Comparison of ENCODE assay signal across 8 cellular contexts in the genomic region with DNA sequence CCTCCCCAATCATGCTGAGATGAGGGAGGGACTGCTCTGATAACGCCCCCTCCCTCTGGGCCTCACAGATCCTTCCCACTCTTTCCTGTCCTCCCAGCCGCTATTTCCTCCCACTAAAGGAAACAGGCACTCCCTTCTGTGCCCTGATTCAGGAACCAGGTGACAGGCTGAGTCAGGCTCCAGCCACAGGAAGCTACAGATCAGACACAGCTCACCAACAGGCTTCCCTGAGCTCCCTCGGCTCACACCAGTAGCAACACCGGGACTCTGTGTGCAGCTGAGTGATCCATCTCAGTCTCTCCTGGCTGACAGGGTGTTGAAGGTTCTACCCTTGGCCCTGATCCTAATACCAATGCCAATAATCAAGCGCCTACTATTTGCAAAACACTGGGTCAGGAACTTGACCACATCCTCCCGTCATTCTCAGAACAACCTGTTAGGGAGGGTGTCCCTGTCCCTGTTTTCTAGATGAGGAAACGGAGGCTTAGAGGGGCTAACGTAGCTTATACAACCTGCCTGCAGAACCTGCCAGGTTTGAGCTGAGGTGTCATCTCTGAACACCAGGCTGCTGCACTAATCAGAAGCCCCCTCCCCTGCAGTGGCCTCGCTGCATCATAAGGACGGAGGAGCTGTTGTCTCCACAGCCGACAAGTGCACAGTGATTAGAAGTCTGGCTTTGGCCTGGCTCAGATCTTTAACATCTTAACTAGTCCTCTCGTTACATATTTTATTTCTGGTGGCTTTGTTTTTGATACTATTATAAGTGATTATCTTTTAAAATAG.
DNase-seq lines count a peak whose midpoint lies in the region; ATAC-seq and TF ChIP-seq lines count a peak whose summit lies in the region.
"Not testable (repeated sequence)": the region's sequence is repeated elsewhere in the genome, so short reads cannot be mapped to it uniquely, and the experiment has no call there.

No MANE protein-coding gene starts in this region.

- TF ChIP-seq CTCF in DND-41 (IDR thresholded peaks at IDR 0.05; ENCODE audit: borderline replicate concordance, extremely low read depth, low read length, poor library complexity, severe bottlenecking); IMR-90 (conservative IDR thresholded peaks at IDR 0.05; ENCODE audit: low read depth, low read length); left ventricle myocardium inferior (IDR thresholded peaks at IDR 0.05; ENCODE audit: borderline replicate concordance); suprapubic skin (IDR thresholded peaks at IDR 0.05): not testable (repeated sequence)

- H4K8ac ChIP-seq in IMR-90 (ENCODE audit: low read depth in 2 of 2, low read length in 2 of 2) = not testable (repeated sequence)

- not testable (repeated sequence) for H3K27me3 ChIP-seq in DND-41 (ENCODE audit: insufficient read depth, low read length, poor library complexity); IMR-90 (ENCODE audit: control insufficient read depth, insufficient read depth, low read length); left ventricle myocardium inferior (ENCODE audit: low read depth); suprapubic skin

- H3K4me2 ChIP-seq in DND-41 (ENCODE audit: insufficient read depth, low read length); IMR-90 (ENCODE audit: low read depth, low read length): not testable (repeated sequence)

- H3K27ac Mint-ChIP-seq in T-helper 1 cell treated with Interleukin-12 subunit alpha and Interleukin-12 subunit beta and Interleukin-4 antibody, amounts not matched to agents 30 μg/mL and 1 μg/mL, for 36 hours = peak overlapping the region; percentile 80
- H3K27ac Mint-ChIP-seq in natural killer cell treated with Interleukin-12 subunit alpha and Interleukin-12 subunit beta and Interleukin-15 and Interleukin-18, amount 100 ng/mL, for 72 hours = peak overlapping the region; percentile 47 to 85

- H3K4me3 Mint-ChIP-seq in T-helper 1 cell treated with Interleukin-12 subunit alpha and Interleukin-12 subunit beta and Interleukin-4 antibody, amounts not matched to agents 30 μg/mL and 1 μg/mL, for 36 hours = peak overlapping the region; percentile 51
- H3K4me3 Mint-ChIP-seq in natural killer cell treated with Interleukin-12 subunit alpha and Interleukin-12 subunit beta and Interleukin-15 and Interleukin-18, amount 100 ng/mL, for 72 hours = peak overlapping the region; percentile 17

- H3K4me3 ChIP-seq in DND-41 (ENCODE audit: low read depth in 1 of 2, low read length in 2 of 2); IMR-90 (ENCODE audit: insufficient read depth, low read depth, low read length); left ventricle myocardium inferior; suprapubic skin: not testable (repeated sequence)

- CTCF ChIA-PET in IMR-90 (lab: Yijun Ruan, JAX) = not testable (repeated sequence)

- H3K9me3 ChIP-seq in DND-41 (ENCODE audit: insufficient read depth, low read length, severe bottlenecking); IMR-90 (ENCODE audit: control insufficient read depth, insufficient read depth, low read length); left ventricle myocardium inferior (replicated peaks); suprapubic skin: not testable (repeated sequence)

- DNase-seq in DND-41; left ventricle myocardium inferior; natural killer cell treated with Interleukin-12 subunit alpha and Interleukin-12 subunit beta and Interleukin-15 and Interleukin-18, amount 100 ng/mL, for 72 hours (ENCODE audit: low spot score): not testable (repeated sequence)
- peak; percentile 76 for DNase-seq in IMR-90
- DNase-seq in activated effector memory CD4-positive, alpha-beta T cell treated with Interleukin-2 at 50 U/mL for 16 hours = peak; percentile 16
- peak; percentile 92 for DNase-seq in dermis blood vessel endothelial cell
- DNase-seq in suprapubic skin (ENCODE audit: low spot score in 2 of 2) = peak; percentile 59 to 67

- in situ Hi-C loops in IMR-90 (cut with MboI; ENCODE audit: low sequenced_read_pairs) = not testable (repeated sequence)

- H2BK15ac ChIP-seq in IMR-90 (ENCODE audit: low read depth, low read length) = not testable (repeated sequence)

- TF ChIP-seq POLR2A in IMR-90 (IDR thresholded peaks at IDR 0.05; ENCODE audit: low read depth, low read length); suprapubic skin (IDR thresholded peaks at IDR 0.05): not testable (repeated sequence)

- TF ChIP-seq EP300 in suprapubic skin (IDR thresholded peaks at IDR 0.05) = not testable (repeated sequence)

- H3K79me2 ChIP-seq in DND-41 (ENCODE audit: insufficient read depth, low read length) = not testable (repeated sequence)

- POLR2A ChIA-PET in IMR-90 (lab: Charles Lee; ENCODE audit: unreplicated experiment) = not testable (repeated sequence)

- H2BK5ac ChIP-seq in IMR-90 (ENCODE audit: low read depth, low read length, poor library complexity, severe bottlenecking) = peak overlapping the region; percentile 19

- H3K36me3 ChIP-seq in DND-41 (ENCODE audit: insufficient read depth, low read length) (peaks cover 12% of the 10 kb centered on the region; the same call in 1 of the 2 replicates), left ventricle myocardium inferior (peaks cover 35% of the 10 kb centered on the region), suprapubic skin (peaks cover 27% of the 10 kb centered on the region)
- H3K36me3 ChIP-seq in IMR-90 (ENCODE audit: control insufficient read depth, insufficient read depth, low read length) = not testable (repeated sequence)

- not testable (repeated sequence) for H3K4ac ChIP-seq in IMR-90 (ENCODE audit: low read depth, low read length)

- ATAC-seq in DND-41 (ENCODE audit: insufficient read depth, low read depth) (peak; percentile 59; the same call in 2 of the 3 replicates), IMR-90 (ENCODE audit: low read depth) (peak; percentile 80)
- peak; percentile 84 to 86 for ATAC-seq in natural killer cell treated with Interleukin-12 subunit alpha and Interleukin-12 subunit beta and Interleukin-15 and Interleukin-18, amount 100 ng/mL, for 72 hours

- intact Hi-C loops in IMR-90 (cut with micrococcal nuclease); left ventricle myocardium inferior (cut with micrococcal nuclease): not testable (repeated sequence)

- not testable (repeated sequence) for H3K4me1 ChIP-seq in DND-41 (ENCODE audit: insufficient read depth, low read length); IMR-90 (ENCODE audit: control insufficient read depth, insufficient read depth, low read length)
- peaks cover 17% of the 10 kb centered on the region for H3K4me1 ChIP-seq in left ventricle myocardium inferior
- peaks cover 26% of the 10 kb centered on the region for H3K4me1 ChIP-seq in suprapubic skin

- H3K23ac ChIP-seq in IMR-90 (ENCODE audit: low read depth, low read length) = not testable (repeated sequence)

- not testable (repeated sequence) for H4K20me1 ChIP-seq in DND-41 (ENCODE audit: insufficient read depth, low read length); IMR-90 (ENCODE audit: insufficient read depth, low read length)

- not testable (repeated sequence) for H2BK20ac ChIP-seq in IMR-90 (ENCODE audit: low read depth, low read length)

- not testable (repeated sequence) for H3K9me1 ChIP-seq in IMR-90 (ENCODE audit: insufficient read depth, low read length)

- TF ChIP-seq RAD21 in IMR-90 (IDR thresholded peaks at IDR 0.05; ENCODE audit: low read length) = not testable (repeated sequence)

- 0 out of 2 replicates have a peak overlapping the region, but pooled peaks have one; percentile 23 for H2BK120ac ChIP-seq in IMR-90 (ENCODE audit: low read depth, low read length)

- H3K9ac ChIP-seq in DND-41 (ENCODE audit: low read depth, low read length); IMR-90 (ENCODE audit: low read depth, low read length): not testable (repeated sequence)

- not testable (repeated sequence) for H4K91ac ChIP-seq in IMR-90 (ENCODE audit: insufficient read depth, low read depth, low read length)

- not testable (repeated sequence) for H3K18ac ChIP-seq in IMR-90 (ENCODE audit: low read depth, low read length)

- not testable (repeated sequence) for H4K5ac ChIP-seq in IMR-90 (ENCODE audit: low read depth, low read length)

- not testable (repeated sequence) for H3K27me3 Mint-ChIP-seq in T-helper 1 cell treated with Interleukin-12 subunit alpha and Interleukin-12 subunit beta and Interleukin-4 antibody, amounts not matched to agents 30 μg/mL and 1 μg/mL, for 36 hours (ENCODE audit: low read depth); natural killer cell treated with Interleukin-12 subunit alpha and Interleukin-12 subunit beta and Interleukin-15 and Interleukin-18, amount 100 ng/mL, for 72 hours

- not testable (repeated sequence) for BruUV-seq in IMR-90 (replicated peaks; lab: Mats Ljungman, UMichigan)

- H3K79me1 ChIP-seq in IMR-90 (ENCODE audit: low read depth in 1 of 2, low read length in 2 of 2) = not testable (repeated sequence)

- not testable (repeated sequence) for H2AK9ac ChIP-seq in IMR-90 (replicated peaks; ENCODE audit: low read depth, low read length, poor library complexity)

- H3K9me3 Mint-ChIP-seq in T-helper 1 cell treated with Interleukin-12 subunit alpha and Interleukin-12 subunit beta and Interleukin-4 antibody, amounts not matched to agents 30 μg/mL and 1 μg/mL, for 36 hours; natural killer cell treated with Interleukin-12 subunit alpha and Interleukin-12 subunit beta and Interleukin-15 and Interleukin-18, amount 100 ng/mL, for 72 hours: not testable (repeated sequence)

- dilution Hi-C loops in IMR-90 (cut with HindIII; ENCODE audit: low sequenced_read_pairs, unreplicated experiment) = not testable (repeated sequence)

- peaks cover 34% of the 10 kb centered on the region for H3K4me1 Mint-ChIP-seq in T-helper 1 cell treated with Interleukin-12 subunit alpha and Interleukin-12 subunit beta and Interleukin-4 antibody, amounts not matched to agents 30 μg/mL and 1 μg/mL, for 36 hours (ENCODE audit: low read depth)
- H3K4me1 Mint-ChIP-seq in natural killer cell treated with Interleukin-12 subunit alpha and Interleukin-12 subunit beta and Interleukin-15 and Interleukin-18, amount 100 ng/mL, for 72 hours (ENCODE audit: low read depth in 2 of 2) = peaks cover 17 to 24% of the 10 kb centered on the region in 2 donors

- not testable (repeated sequence) for H2AK5ac ChIP-seq in IMR-90 (ENCODE audit: low read depth, low read length)

- H3K56ac ChIP-seq in IMR-90 (ENCODE audit: extremely low read depth, insufficient read depth, low read length) = not testable (repeated sequence)

- H3K14ac ChIP-seq in IMR-90 (replicated peaks; ENCODE audit: low read depth, low read length) = not testable (repeated sequence)

- H3K27ac ChIP-seq in DND-41 (ENCODE audit: low read length); IMR-90 (ENCODE audit: insufficient read depth, low read length): not testable (repeated sequence)
- peak overlapping the region; percentile 70 for H3K27ac ChIP-seq in left ventricle myocardium inferior (replicated peaks)
- H3K27ac ChIP-seq in suprapubic skin = peak overlapping the region; percentile 73

- WGBS in IMR-90 (ENCODE audit: extremely low coverage in 2 of 2, insufficient read length in 1 of 2), 2 experiments = 33% methylated on average over 1 of the region's 12 CpGs; no CpG with 5 or more reads in 1 of the 2 experiments
- 47% methylated on average over 12 of the region's 12 CpGs for WGBS in suprapubic skin

- H3K36me3 Mint-ChIP-seq in T-helper 1 cell treated with Interleukin-12 subunit alpha and Interleukin-12 subunit beta and Interleukin-4 antibody, amounts not matched to agents 30 μg/mL and 1 μg/mL, for 36 hours (ENCODE audit: low read depth) = peaks cover 26% of the 10 kb centered on the region
- H3K36me3 Mint-ChIP-seq in natural killer cell treated with Interleukin-12 subunit alpha and Interleukin-12 subunit beta and Interleukin-15 and Interleukin-18, amount 100 ng/mL, for 72 hours = not testable (repeated sequence)

- H2AFZ ChIP-seq in DND-41 (ENCODE audit: low read depth, low read length); IMR-90 (replicated peaks; ENCODE audit: low read length, poor library complexity): not testable (repeated sequence)
